In the genomic region with DNA sequence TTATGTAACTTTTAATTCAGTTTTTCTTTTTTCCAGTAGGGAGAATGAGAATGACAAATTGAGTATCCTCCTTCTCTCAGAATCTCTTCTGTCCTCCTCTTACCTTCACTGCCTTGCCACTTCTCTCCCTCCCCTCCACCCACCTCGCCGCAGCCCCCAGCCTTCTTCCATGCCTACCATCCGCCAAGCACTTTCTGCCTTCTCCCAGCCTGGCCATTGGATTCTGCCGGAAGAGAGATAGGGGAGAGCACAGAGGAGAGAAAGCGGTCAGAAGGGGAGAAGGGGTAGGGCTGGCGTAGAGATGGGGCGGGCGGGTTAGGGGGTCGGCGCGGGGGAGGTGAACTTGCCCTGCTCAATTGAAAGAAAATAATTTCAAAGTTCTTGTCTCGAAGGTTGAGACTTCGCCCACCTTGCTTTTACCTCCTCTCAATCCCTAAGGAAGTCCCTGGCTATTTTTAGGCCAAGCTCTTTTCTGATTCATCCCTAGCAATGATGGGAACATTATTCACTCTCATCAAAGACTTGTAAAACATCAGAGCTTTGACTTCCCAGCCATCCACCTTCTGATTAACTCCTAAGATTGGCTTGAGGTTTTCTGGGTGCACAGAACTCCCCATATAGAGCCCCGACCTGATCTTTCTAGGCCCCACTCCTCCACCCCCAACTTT, we compare ENCODE assay signal across 8 cellular contexts. TPM values are rescaled to one million over a fixed set of nuclear protein-coding genes. Genes with fewer than 3 reads are reported as not detected.
DNase-seq lines count a peak whose midpoint lies in the region; ATAC-seq, FAIRE-seq and TF ChIP-seq lines count a peak whose summit lies in the region.

No MANE protein-coding gene starts in this region.

- intact Hi-C loops in heart right ventricle (cut with DNase I) (no loop called here), Right ventricle myocardium superior (cut with DNase I) (no loop called here), HepG2 (cut with micrococcal nuclease; ENCODE audit: unreplicated experiment) (loop anchor here (1.0 kb wide), 1 partner anchor 44 kb away; no protein-coding TSS in a partner anchor), transverse colon (cut with DNase I; ENCODE audit: low total_unique reads) (no loop called here)

- POLR2A ChIA-PET in HepG2 (lab: Yijun Ruan, JAX), result interaction anchor here (1.0 kb wide), 1 partner anchor 10 kb away, joined by 3 read pairs; no protein-coding TSS in a partner anchor

- no peaks in the 10 kb centered on the region for H3K36me3 ChIP-seq in heart right ventricle
- H3K36me3 ChIP-seq in HepG2 (replicated peaks in 1 of 2; ENCODE audit: control insufficient read depth in 1 of 2, insufficient read depth in 2 of 2, low read length in 2 of 2), result no peaks in the 10 kb centered on the region
- no peaks in the 10 kb centered on the region for H3K36me3 ChIP-seq in transverse colon

- FAIRE-seq in HepG2 (lab: Jason Lieb, UNC), result no peak

- WGBS in heart right ventricle, 2 donors, result 35 to 38% methylated on average over 14 of the region's 14 CpGs
- whole genome bisulfite sequencing in HepG2 (ENCODE audit: low lambda C conversion rate), result 88% methylated on average over 14 of the region's 14 CpGs
- 32 to 43% methylated on average over 10 to 14 of the region's 14 CpGs for WGBS in transverse colon (ENCODE audit: low coverage in 1 of 2), 2 donors

- in situ Hi-C loops in astrocyte of the spinal cord (cut with HindIII; ENCODE audit: low sequenced_read_pairs) (no loop called here), HepG2 (cut with HindIII; ENCODE audit: extremely low pct_ligation_motif_present, low pct_unique_long_range_greater_than_20kb) (no loop called here), transverse colon (cut with MboI; ENCODE audit: low pct_ligation_motif_present in 1 of 4, low pct_unique_long_range_greater_than_20kb in 1 of 4, low sequenced_read_pairs in 3 of 4) (no loop called here)

- no peak for TF ChIP-seq CTCF in heart right ventricle (IDR thresholded peaks at IDR 0.05)
- no peak for TF ChIP-seq CTCF in astrocyte of the spinal cord (IDR thresholded peaks at IDR 0.05; ENCODE audit: low read depth, low read length)
- no peak for TF ChIP-seq CTCF in HepG2 (CRISPR knock-in tag; IDR thresholded peaks at IDR 0.05)
- no peak for TF ChIP-seq CTCF in transverse colon (IDR thresholded peaks at IDR 0.05)

- TF ChIP-seq POLR2A in HepG2 (IDR thresholded peaks at IDR 0.05; ENCODE audit: insufficient read depth in 1 of 2, low read depth in 2 of 2, low read length in 2 of 2) (no peak), transverse colon (IDR thresholded peaks at IDR 0.05) (no peak)

- TF ChIP-seq RAD21 in HepG2 (CRISPR knock-in tag; IDR thresholded peaks at IDR 0.05), result no peak

- H3K4me3 ChIP-seq in heart right ventricle, result peak overlapping the region; percentile 48 to 67 (median 64)
- peak overlapping the region; percentile 73 for H3K4me3 ChIP-seq in astrocyte of the spinal cord (ENCODE audit: low read depth, low read length)
- peak overlapping the region; percentile 11 to 64 (median 47); a peak in 4 of 6 replicates for H3K4me3 ChIP-seq in HepG2 (replicated peaks in 1 of 3; ENCODE audit: insufficient read depth in 1 of 3, low read depth in 2 of 3, low read length in 3 of 3)
- peak overlapping the region; percentile 42 to 66 (median 46) for H3K4me3 ChIP-seq in transverse colon

- H4K20me1 ChIP-seq in HepG2 (ENCODE audit: insufficient read depth, low read length), result no peaks in the 10 kb centered on the region

- H3K4me1 ChIP-seq in heart right ventricle (peaks cover 2 to 43% (median 27%) of the 10 kb centered on the region in 9 donors), HepG2 (ENCODE audit: insufficient read depth, low read length) (peaks cover 41% of the 10 kb centered on the region), transverse colon (peaks cover 6 to 66% (median 31%) of the 10 kb centered on the region in 4 donors)

- peak overlapping the region in 8 of 10 donors; percentile 45 to 79 (median 71) for H3K27ac ChIP-seq in heart right ventricle
- H3K27ac ChIP-seq in HepG2 (ENCODE audit: extremely low read length, insufficient read depth, low read length), result no peak overlapping the region
- peak overlapping the region; percentile 79 to 85 (median 83) for H3K27ac ChIP-seq in transverse colon

- no peak for DNase-seq in heart right ventricle
- no peak for DNase-seq in Right ventricle myocardium superior
- DNase-seq in astrocyte of the spinal cord (ENCODE audit: low read depth, low spot score), result no peak
- no peak for DNase-seq in HepG2 (ENCODE audit: low spot score)
- no peak for DNase-seq in transverse colon
- no peak for DNase-seq in globus pallidus (ENCODE audit: low spot score)
- no peak for DNase-seq in dedifferentiated amniotic fluid mesenchymal stem cell (ENCODE audit: extremely low spot score)

- H3K4me2 ChIP-seq in HepG2 (ENCODE audit: low read depth, low read length), result peak overlapping the region; percentile 68

- CTCF ChIA-PET in HepG2 (lab: Yijun Ruan, JAX; ENCODE audit: low intra/inter-chr PET ratio, low total read pairs), result no interaction called here

- no peak for TF ChIP-seq EP300 in HepG2 (IDR thresholded peaks at IDR 0.05; ENCODE audit: low read depth in 2 of 2, low read length in 2 of 2)
- no peak for TF ChIP-seq EP300 in HepG2 (CRISPR knock-in tag; IDR thresholded peaks at IDR 0.05; ENCODE audit: borderline replicate concordance)
- TF ChIP-seq EP300 in transverse colon (IDR thresholded peaks at IDR 0.05; ENCODE audit: low read depth), result no peak

- no peak overlapping the region for H3K9ac ChIP-seq in HepG2 (ENCODE audit: insufficient read depth, low read depth, low read length)

- H3K27me3 ChIP-seq in heart right ventricle (peaks cover 0 to 71% (median 0%) of the 10 kb centered on the region in 7 donors), HepG2 (ENCODE audit: control insufficient read depth in 1 of 2, insufficient read depth in 2 of 2, low read length in 2 of 2) (no peaks in the 10 kb centered on the region; a peak in 2 of 5 replicates), transverse colon (no peaks in the 10 kb centered on the region)

- no peak overlapping the region for H2AFZ ChIP-seq in HepG2 (ENCODE audit: low read length)

- BruUV-seq in HepG2 (replicated peaks; lab: Mats Ljungman, UMichigan), result no TSS peak

- ATAC-seq in heart right ventricle (peak in 3 of 8 donors; percentile 11 to 26 (median 18)), Right ventricle myocardium superior (ENCODE audit: poor library complexity) (no peak), HepG2 (no peak), HG02678 (IDR thresholded peaks at IDR 0.05; ENCODE audit: unreplicated experiment) (no peak)

- H3K9me3 ChIP-seq in heart right ventricle, result no peaks in the 10 kb centered on the region
- no peaks in the 10 kb centered on the region for H3K9me3 ChIP-seq in HepG2 (ENCODE audit: low read length)
- H3K9me3 ChIP-seq in transverse colon, result no peaks in the 10 kb centered on the region

- no peaks in the 10 kb centered on the region for H3K79me2 ChIP-seq in HepG2 (ENCODE audit: insufficient read depth, low read length)

RNA-seq across cellular contexts. Expression of gene C3orf52, which starts 0.8 kb away (rescaled TPM):
- 1 to 10 TPM; 3.5 to 9.8 (median 5.0) TPM for total RNA-seq in heart right ventricle
- 1 to 10 TPM; 3.1 to 6.0 TPM for polyA plus RNA-seq in heart right ventricle
- total RNA-seq in Right ventricle myocardium superior, result 2.5 TPM
- total RNA-seq in HepG2 (2016; rRNA removed; fragmentation: Illumina TruSeq; extraction: Trizol), result 1.0 and 1.2 TPM in 2 replicates
- 0.18 and 0.30 TPM in 2 replicates for total RNA-seq in HepG2 (2016; cell fraction: cytosol; rRNA removed; fragmentation: Illumina TruSeq; extraction: Trizol; ENCODE audit: low read depth)
- total RNA-seq in HepG2 (2016; cell fraction: insoluble cytoplasmic fraction; rRNA removed; fragmentation: Illumina TruSeq; extraction: Trizol), result 0.70 and 1.1 TPM in 2 replicates
- total RNA-seq in HepG2 (2016; cell fraction: membrane; rRNA removed; fragmentation: Illumina TruSeq; extraction: Trizol), result 0.55 and 0.62 TPM in 2 replicates
- 1.5 and 1.6 TPM in 2 replicates for total RNA-seq in HepG2 (2016; cell fraction: nucleus; rRNA removed; fragmentation: Illumina TruSeq; extraction: Trizol)
- 0.79 and 1.1 TPM in 2 replicates for polyA plus RNA-seq in HepG2 (2011; rRNA removed)
- 0.51 and 0.91 TPM in 2 replicates for polyA plus RNA-seq in HepG2 (2011; cell fraction: cytosol; rRNA removed)
- polyA plus RNA-seq in HepG2 (2011; cell fraction: nucleus; rRNA removed), result 1.0 and 2.3 TPM in 2 replicates
- 0.16 and 0.49 TPM in 2 replicates for polyA plus RNA-seq in HepG2 (2012)
- polyA plus RNA-seq in HepG2 (2016; cell fraction: cytosol; fragmentation: Illumina TruSeq; extraction: Trizol; ENCODE audit: low read depth), result 0.14 and 0.20 TPM in 2 replicates
- polyA plus RNA-seq in HepG2 (2016; cell fraction: insoluble cytoplasmic fraction; fragmentation: Illumina TruSeq; extraction: Trizol; ENCODE audit: low read depth), result 0.41 and 0.96 TPM in 2 replicates
- 0.31 and 0.32 TPM in 2 replicates for polyA plus RNA-seq in HepG2 (2016; cell fraction: membrane; fragmentation: Illumina TruSeq; extraction: Trizol; ENCODE audit: low read depth)
- 1.1 and 1.3 TPM in 2 replicates for polyA plus RNA-seq in HepG2 (2016; cell fraction: nucleus; fragmentation: Illumina TruSeq; extraction: Trizol; ENCODE audit: insufficient read depth, low read depth)
- polyA minus RNA-seq in HepG2 (2011; rRNA and poly(A)+ RNA removed; ENCODE audit: low replicate concordance), result 0.28 and 8.6 TPM in 2 replicates
- 0.40 and 0.97 TPM in 2 replicates for polyA minus RNA-seq in HepG2 (2011; cell fraction: cytosol; rRNA and poly(A)+ RNA removed)
- 4.0 and 5.2 TPM in 2 replicates for polyA minus RNA-seq in HepG2 (2011; cell fraction: nucleus; rRNA and poly(A)+ RNA removed)
- 10 to 100 TPM; 26.9 to 65.7 (median 47.1) TPM for total RNA-seq in transverse colon

RNA-seq across cellular contexts. Expression of gene GCSAM, which starts 46.1 kb away (rescaled TPM):
- total RNA-seq in heart right ventricle (under 1 TPM in 4 of 10 donors, not detected in 6; 0.28 to 0.62 (median 0.36) TPM), Right ventricle myocardium superior (not detected), HepG2 (2016; rRNA removed; fragmentation: Illumina TruSeq; extraction: Trizol) (not detected in 2 replicates), transverse colon (under 1 TPM in 2 of 4 donors, not detected in 2; 0.64 to 0.68 TPM)
- polyA plus RNA-seq in heart right ventricle (under 1 TPM in 1 of 2 donors, not detected in 1; 0.04 TPM), HepG2 (2011; rRNA removed) (not detected in 2 replicates)
- not detected in 2 replicates for total RNA-seq in HepG2 (2016; cell fraction: cytosol; rRNA removed; fragmentation: Illumina TruSeq; extraction: Trizol; ENCODE audit: low read depth)
- total RNA-seq in HepG2 (2016; cell fraction: insoluble cytoplasmic fraction; rRNA removed; fragmentation: Illumina TruSeq; extraction: Trizol), result not detected in 2 replicates
- total RNA-seq in HepG2 (2016; cell fraction: membrane; rRNA removed; fragmentation: Illumina TruSeq; extraction: Trizol), result not detected in 2 replicates
- total RNA-seq in HepG2 (2016; cell fraction: nucleus; rRNA removed; fragmentation: Illumina TruSeq; extraction: Trizol), result not detected in 2 replicates
- 0.05 and 0.07 TPM in 2 replicates for polyA plus RNA-seq in HepG2 (2011; cell fraction: cytosol; rRNA removed)
- not detected in 2 replicates for polyA plus RNA-seq in HepG2 (2011; cell fraction: nucleus; rRNA removed)
- not detected in 2 replicates for polyA plus RNA-seq in HepG2 (2012)
- polyA plus RNA-seq in HepG2 (2016; cell fraction: cytosol; fragmentation: Illumina TruSeq; extraction: Trizol; ENCODE audit: low read depth), result not detected in 2 replicates
- polyA plus RNA-seq in HepG2 (2016; cell fraction: insoluble cytoplasmic fraction; fragmentation: Illumina TruSeq; extraction: Trizol; ENCODE audit: low read depth), result not detected in 2 replicates
- not detected in 2 replicates for polyA plus RNA-seq in HepG2 (2016; cell fraction: membrane; fragmentation: Illumina TruSeq; extraction: Trizol; ENCODE audit: low read depth)
- not detected in 2 replicates for polyA plus RNA-seq in HepG2 (2016; cell fraction: nucleus; fragmentation: Illumina TruSeq; extraction: Trizol; ENCODE audit: insufficient read depth, low read depth)
- polyA minus RNA-seq in HepG2 (2011; rRNA and poly(A)+ RNA removed; ENCODE audit: low replicate concordance), result 0.19 TPM in 1 of 2 replicates, not detected in the other
- not detected in 2 replicates for polyA minus RNA-seq in HepG2 (2011; cell fraction: cytosol; rRNA and poly(A)+ RNA removed)
- not detected in 2 replicates for polyA minus RNA-seq in HepG2 (2011; cell fraction: nucleus; rRNA and poly(A)+ RNA removed)

RNA-seq across cellular contexts. Expression of gene TMPRSS7, which starts 52.5 kb away (rescaled TPM):
- total RNA-seq in heart right ventricle, result not detected
- not detected for polyA plus RNA-seq in heart right ventricle
- not detected for total RNA-seq in Right ventricle myocardium superior
- total RNA-seq in HepG2 (2016; rRNA removed; fragmentation: Illumina TruSeq; extraction: Trizol), result not detected in 2 replicates
- total RNA-seq in HepG2 (2016; cell fraction: cytosol; rRNA removed; fragmentation: Illumina TruSeq; extraction: Trizol; ENCODE audit: low read depth), result not detected in 2 replicates
- not detected in 2 replicates for total RNA-seq in HepG2 (2016; cell fraction: insoluble cytoplasmic fraction; rRNA removed; fragmentation: Illumina TruSeq; extraction: Trizol)
- not detected in 2 replicates for total RNA-seq in HepG2 (2016; cell fraction: membrane; rRNA removed; fragmentation: Illumina TruSeq; extraction: Trizol)
- not detected in 2 replicates for total RNA-seq in HepG2 (2016; cell fraction: nucleus; rRNA removed; fragmentation: Illumina TruSeq; extraction: Trizol)
- not detected in 2 replicates for polyA plus RNA-seq in HepG2 (2011; rRNA removed)
- not detected in 2 replicates for polyA plus RNA-seq in HepG2 (2011; cell fraction: cytosol; rRNA removed)
- polyA plus RNA-seq in HepG2 (2011; cell fraction: nucleus; rRNA removed), result not detected in 2 replicates
- polyA plus RNA-seq in HepG2 (2012), result not detected in 2 replicates
- polyA plus RNA-seq in HepG2 (2016; cell fraction: cytosol; fragmentation: Illumina TruSeq; extraction: Trizol; ENCODE audit: low read depth), result not detected in 2 replicates
- not detected in 2 replicates for polyA plus RNA-seq in HepG2 (2016; cell fraction: insoluble cytoplasmic fraction; fragmentation: Illumina TruSeq; extraction: Trizol; ENCODE audit: low read depth)
- not detected in 2 replicates for polyA plus RNA-seq in HepG2 (2016; cell fraction: membrane; fragmentation: Illumina TruSeq; extraction: Trizol; ENCODE audit: low read depth)
- polyA plus RNA-seq in HepG2 (2016; cell fraction: nucleus; fragmentation: Illumina TruSeq; extraction: Trizol; ENCODE audit: insufficient read depth, low read depth), result not detected in 2 replicates
- not detected in 2 replicates for polyA minus RNA-seq in HepG2 (2011; rRNA and poly(A)+ RNA removed; ENCODE audit: low replicate concordance)
- polyA minus RNA-seq in HepG2 (2011; cell fraction: cytosol; rRNA and poly(A)+ RNA removed), result not detected in 2 replicates
- polyA minus RNA-seq in HepG2 (2011; cell fraction: nucleus; rRNA and poly(A)+ RNA removed), result not detected in 2 replicates
- not detected for total RNA-seq in transverse colon
